In genomic region chr13:110341445-110342247, GRCh38 we compare ENCODE assay signal across 8 cellular contexts. TPM values are rescaled to one million over a fixed set of nuclear protein-coding genes. Genes with fewer than 3 reads are reported as not detected.
A peak's percentile ranks its signal among the peaks of the same experiment; 100 is the strongest.
DNase-seq lines count a peak whose midpoint lies in the region; ATAC-seq and TF ChIP-seq lines count a peak whose summit lies in the region.

No MANE protein-coding gene starts in this region.

- H3K27ac ChIP-seq in trophoblast cell (ENCODE audit: low read depth, low read length): peak overlapping the region; percentile 38

- H3K4me1 Mint-ChIP-seq in IgD-negative memory B cell: peaks cover 6 to 11% (median 7%) of the 10 kb centered on the region in 3 donors

- H3K79me2 ChIP-seq in trophoblast cell (ENCODE audit: control insufficient read depth, insufficient read depth, low read length, poor library complexity): peaks cover 6% of the 10 kb centered on the region

- no peaks in the 10 kb centered on the region for H3K27me3 ChIP-seq in trophoblast cell (ENCODE audit: insufficient read depth, low read length)

- H3K4me2 ChIP-seq in trophoblast cell (ENCODE audit: low read length): no peak overlapping the region

- H3K79me1 ChIP-seq in trophoblast cell (ENCODE audit: low read length): peaks cover 40% of the 10 kb centered on the region

- peak; percentile 53 for ATAC-seq in GM19397 (IDR thresholded peaks at IDR 0.05; ENCODE audit: unreplicated experiment)

- H3K9ac ChIP-seq in trophoblast cell (ENCODE audit: low read length): no peak overlapping the region

- H3K36me3 Mint-ChIP-seq in IgD-negative memory B cell: peaks cover 5% of the 10 kb centered on the region

- H3K4me3 Mint-ChIP-seq in IgD-negative memory B cell: peak overlapping the region; percentile 3 to 74 (median 68)

- H3K27me3 Mint-ChIP-seq in IgD-negative memory B cell: peaks cover 26% of the 10 kb centered on the region

- H4K91ac ChIP-seq in trophoblast cell (ENCODE audit: low read depth, low read length): peak overlapping the region; percentile 52

- H3K9me3 Mint-ChIP-seq in IgD-negative memory B cell: peaks cover 0 to 4% (median 1%) of the 10 kb centered on the region in 3 donors

- no peak overlapping the region for H2AFZ ChIP-seq in trophoblast cell (ENCODE audit: insufficient read depth, low read length, poor library complexity)

- H3K4ac ChIP-seq in trophoblast cell (ENCODE audit: low read depth, low read length): no peak overlapping the region

- peaks cover 35 to 47% of the 10 kb centered on the region in 2 experiments for H3K4me1 ChIP-seq in trophoblast cell (ENCODE audit: control insufficient read depth in 1 of 2, insufficient read depth in 2 of 2, low read length in 2 of 2)

- DNase-seq in dermis microvascular lymphatic vessel endothelial cell (ENCODE audit: low read depth in 2 of 2): peak; percentile 88 to 95
- no peak for DNase-seq in trophoblast cell
- DNase-seq in SHP77 (lab: John Stamatoyannopoulos, UW): no peak
- no peak for DNase-seq in A172 (ENCODE audit: low spot score)
- DNase-seq in GM10266 (ENCODE audit: extremely low spot score): no peak
- DNase-seq in HT-29 (ENCODE audit: low spot score): no peak

- H4K8ac ChIP-seq in trophoblast cell (ENCODE audit: low read depth, low read length): no peak overlapping the region

- peak overlapping the region; percentile 14 for H2BK5ac ChIP-seq in trophoblast cell (ENCODE audit: low read depth, low read length, poor library complexity)

- H3K18ac ChIP-seq in trophoblast cell (ENCODE audit: low read length): peak overlapping the region; percentile 2

- no peak overlapping the region for H4K12ac ChIP-seq in trophoblast cell (ENCODE audit: low read depth, low read length)

- WGBS in trophoblast cell (ENCODE audit: extremely low coverage, insufficient coverage, insufficient read length): no CpG with 5 or more reads among the region's 14 CpGs

- H3K9me3 ChIP-seq in trophoblast cell (ENCODE audit: insufficient read depth, low read depth, low read length): peaks cover 1% of the 10 kb centered on the region

- peak overlapping the region; percentile 23 for H2BK12ac ChIP-seq in trophoblast cell (ENCODE audit: low read length)

- H3K4me3 ChIP-seq in trophoblast cell (ENCODE audit: low read depth, low read length): no peak overlapping the region

- peak overlapping the region; percentile 8 for H2BK120ac ChIP-seq in trophoblast cell (ENCODE audit: insufficient read depth, low read length, poor library complexity)

- H3K23ac ChIP-seq in trophoblast cell (ENCODE audit: low read length): no peak overlapping the region

- peak overlapping the region; percentile 6 for H3K14ac ChIP-seq in trophoblast cell (ENCODE audit: low read length)

- peaks cover 17 to 18% of the 10 kb centered on the region in 2 experiments for H3K36me3 ChIP-seq in trophoblast cell (ENCODE audit: control insufficient read depth in 1 of 2, insufficient read depth in 2 of 2, low read length in 2 of 2)

- no peak for TF ChIP-seq CTCF in GM10266 (IDR thresholded peaks at IDR 0.05; ENCODE audit: control insufficient read depth, insufficient read depth, low read depth, missing control alignments)

- H3K27ac Mint-ChIP-seq in IgD-negative memory B cell: peak overlapping the region in 1 of 3 donors; percentile 76

- no peak overlapping the region for H2AK5ac ChIP-seq in trophoblast cell (ENCODE audit: low read length)

RNA-seq across cellular contexts. Expression of gene COL4A2, which starts 34.6 kb away (rescaled TPM):
- not detected for polyA plus RNA-seq in IgD-negative memory B cell
- 626 and 1,224 TPM in 2 replicates for total RNA-seq in dermis microvascular lymphatic vessel endothelial cell
- 769 and 825 TPM in 2 replicates for polyA plus RNA-seq in trophoblast cell (2013)
- 177 and 218 TPM in 2 replicates for total RNA-seq in A172 (2014; rRNA removed; shearing (Covaris generic))
- total RNA-seq in HT-29 (2014; rRNA removed; shearing (Covaris generic)): 38.4 and 44.2 TPM in 2 replicates

RNA-seq across cellular contexts. Expression of gene COL4A1, which starts 34.7 kb away (rescaled TPM):
- not detected for polyA plus RNA-seq in IgD-negative memory B cell
- 1,098 and 1,589 TPM in 2 replicates for total RNA-seq in dermis microvascular lymphatic vessel endothelial cell
- 445 and 497 TPM in 2 replicates for polyA plus RNA-seq in trophoblast cell (2013)
- 197 and 221 TPM in 2 replicates for total RNA-seq in A172 (2014; rRNA removed; shearing (Covaris generic))
- total RNA-seq in HT-29 (2014; rRNA removed; shearing (Covaris generic)): 0.10 and 0.29 TPM in 2 replicates

Comparison
In these comparisons a context has a peak if more than half of its experiments do, and no peak if none do; other contexts are left out.
1. DNase-seq: peak in dermis microvascular lymphatic vessel endothelial cell (2 of 2); none in trophoblast cell (0 of 2), SHP77 (0 of 2), A172 (single experiment), GM10266 (single experiment) and HT-29 (single experiment).
2. RNA of gene COL4A1, which starts 34.7 kb away (total RNA-seq): 1,098 to 1,589 TPM in dermis microvascular lymphatic vessel endothelial cell and 197 to 221 TPM in A172; 0.10 to 0.29 TPM in HT-29; every median in the first group is over 100 times any median in the second.